ENCODE assay signal across 36 cellular contexts in the genomic region with DNA sequence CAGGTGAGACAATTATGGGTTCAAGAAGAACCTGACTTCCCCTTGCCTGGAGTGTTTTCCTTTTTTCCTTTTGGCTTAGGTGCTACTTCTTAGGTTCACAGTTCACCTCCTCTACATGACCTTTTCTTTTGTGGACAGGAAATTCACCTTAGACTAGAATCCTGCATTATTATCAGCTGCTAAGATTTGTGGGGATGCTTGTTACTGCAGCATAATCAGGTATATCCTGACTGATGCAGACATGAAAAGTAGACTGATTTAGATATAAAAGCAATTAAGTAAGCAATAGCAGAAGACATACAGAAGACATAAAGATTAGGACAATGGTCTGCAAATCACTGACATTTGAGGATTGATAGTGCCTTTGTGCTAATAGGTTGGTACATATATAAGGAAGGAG.
"Had no signal": no experiment of that assay in that cellular context is flagged by ENCODE, and none has a peak within 500 bp of the region (broad histone marks: within the 10 kb centered on the region; RNA-seq: fewer than 3 reads in every experiment).

No MANE protein-coding gene starts in this region.

- H3K4me3 ChIP-seq: MG63 had no signal

- H3K9me3 ChIP-seq: MG63 had no signal

- DNase-seq: Kasumi-1, MG63, MM.1S, MV-4-11, NCI-H1048, NCI-H1092, NCI-H1092 treated with DMSO at 0.1 percent for 48 hours, NCI-H1105, NCI-H1105 treated with DMSO at 0.1 percent for 48 hours, NCI-H1417, NCI-H1417 treated with DMSO at 0.1 percent for 48 hours, NCI-H1436, NCI-H1436 treated with DMSO at 0.1 percent for 48 hours, NCI-H146, NCI-H1694, NCI-H1694 treated with DMSO at 0.1 percent for 48 hours, NCI-H187, NCI-H187 treated with DMSO at 0.1 percent for 48 hours, NCI-H1930, NCI-H2029, NCI-H2029 treated with DMSO at 0.1 percent for 48 hours, NCI-H2081, NCI-H2081 treated with DMSO at 0.1 percent for 48 hours, NCI-H2107, NCI-H2171, NCI-H2171 treated with DMSO at 0.1 percent for 48 hours, NCI-H2227 treated with DMSO at 0.1 percent for 48 hours, NCI-H226, NCI-H345, NCI-H446, NCI-H446 treated with DMSO at 0.1 percent for 48 hours, NCI-H510A, NCI-H510A treated with DMSO at 0.1 percent for 48 hours, NCI-H524, NCI-H524 treated with DMSO at 0.1 percent for 48 hours, NCI-H526 had no signal

- H3K27me3 ChIP-seq: MG63 had no signal

- H3K36me3 ChIP-seq: MG63 had no signal
